Comparison of ENCODE assay signal across 17 cellular contexts in genomic region chr3:46905661-46906451, GRCh38. TPM values are rescaled to one million over a fixed set of nuclear protein-coding genes. Genes with fewer than 3 reads are reported as not detected.
DNase-seq lines count a peak whose midpoint lies in the region; ATAC-seq and TF ChIP-seq lines count a peak whose summit lies in the region.
"Had no signal": no experiment of that assay in that cellular context is flagged by ENCODE, and none has a peak within 500 bp of the region (broad histone marks: within the 10 kb centered on the region; RNA-seq: fewer than 3 reads in every experiment).

No MANE protein-coding gene starts in this region.

- no peak overlapping the region for H2BK5ac ChIP-seq in IMR-90 (ENCODE audit: low read depth, low read length, poor library complexity, severe bottlenecking)
- no peak overlapping the region for H2BK5ac ChIP-seq in mesendoderm (ENCODE audit: low read length)

- H3K18ac ChIP-seq in IMR-90 (ENCODE audit: low read depth, low read length): no peak overlapping the region
- no peak overlapping the region for H3K18ac ChIP-seq in mesendoderm (ENCODE audit: low read length)

- DNase-seq in SK-N-SH (peak; percentile 18), IMR-90 (no peak), mesendoderm (no peak), spleen (peak; percentile 69), ureter (ENCODE audit: low spot score) (no peak), DMS153 treated with DMSO at 0.1 percent for 48 hours (lab: John Stamatoyannopoulos, UW; ENCODE audit: unreplicated experiment) (no peak)
- DNase-seq in effector CD4-positive, alpha-beta T cell: no peak
- DNase-seq: DMS79, KG1, NCI-H1436 treated with DMSO at 0.1 percent for 48 hours, NCI-H2081, NCI-H748 treated with DMSO at 0.1 percent for 48 hours, PC-3 had no signal

- ATAC-seq in SK-N-SH treated with all-trans-retinoic acid at 6 μM for 48 hours (no peak), IMR-90 (ENCODE audit: low read depth) (no peak)
- ATAC-seq: CD8-positive, alpha-beta T cell; HCT116; PC-3 had no signal

- no peak overlapping the region for H3K56ac ChIP-seq in IMR-90 (ENCODE audit: extremely low read depth, insufficient read depth, low read length)
- peak overlapping the region; percentile 7 for H3K56ac ChIP-seq in mesendoderm (ENCODE audit: low read length)

- no TSS peak for BruUV-seq in IMR-90 (replicated peaks; lab: Mats Ljungman, UMichigan)

- no peak overlapping the region for H2BK120ac ChIP-seq in IMR-90 (ENCODE audit: low read depth, low read length)
- no peak overlapping the region for H2BK120ac ChIP-seq in mesendoderm (ENCODE audit: low read depth, low read length)

- POLR2A ChIA-PET in SK-N-SH (lab: Yijun Ruan, JAX) (no interaction called here), IMR-90 (lab: Charles Lee; ENCODE audit: unreplicated experiment) (no interaction called here)

- H3F3A ChIP-seq in SK-N-SH (replicated peaks; ENCODE audit: insufficient read depth): no peaks in the 10 kb centered on the region

- no peak for TF ChIP-seq EP300 in SK-N-SH (IDR thresholded peaks at IDR 0.05; ENCODE audit: borderline replicate concordance in 1 of 2, low read depth in 1 of 2, low read length in 1 of 2)

- no peak overlapping the region for H2AK9ac ChIP-seq in IMR-90 (replicated peaks; ENCODE audit: low read depth, low read length, poor library complexity)

- H3K36me3 ChIP-seq in SK-N-SH (replicated peaks in 1 of 2; ENCODE audit: control insufficient read depth in 1 of 2, insufficient read depth in 2 of 2, low read length in 1 of 2) (no peaks in the 10 kb centered on the region), IMR-90 (ENCODE audit: control insufficient read depth, insufficient read depth, low read length) (no peaks in the 10 kb centered on the region), mesendoderm (ENCODE audit: control insufficient read depth, insufficient read depth, low read length) (no peaks in the 10 kb centered on the region), spleen (no peaks in the 10 kb centered on the region)

- TF ChIP-seq RAD21 in SK-N-SH (IDR thresholded peaks at IDR 0.05; ENCODE audit: low read length) (no peak), IMR-90 (IDR thresholded peaks at IDR 0.05; ENCODE audit: low read length) (no peak)

- H3K9me3 ChIP-seq in SK-N-SH (no peaks in the 10 kb centered on the region), IMR-90 (ENCODE audit: control insufficient read depth, insufficient read depth, low read length) (no peaks in the 10 kb centered on the region), spleen (no peaks in the 10 kb centered on the region)

- peaks cover 4% of the 10 kb centered on the region; the same call in 1 of the 2 replicates for H3K9me1 ChIP-seq in IMR-90 (ENCODE audit: insufficient read depth, low read length)

- in situ Hi-C loops in IMR-90 (cut with MboI; ENCODE audit: low sequenced_read_pairs): no loop called here

- dilution Hi-C loops in IMR-90 (cut with HindIII; ENCODE audit: low sequenced_read_pairs, unreplicated experiment): no loop called here

- peaks cover 0 to 13% of the 10 kb centered on the region in 2 experiments; a peak in 1 of 4 replicates for H3K4me1 ChIP-seq in SK-N-SH (ENCODE audit: control insufficient read depth in 1 of 2, insufficient read depth in 2 of 2, low read depth in 1 of 2, low read length in 1 of 2)
- H3K4me1 ChIP-seq in IMR-90 (ENCODE audit: control insufficient read depth, insufficient read depth, low read length): peaks cover 4% of the 10 kb centered on the region; the same call in 1 of the 2 replicates
- H3K4me1 ChIP-seq in mesendoderm (ENCODE audit: control insufficient read depth, low read depth, low read length): no peaks in the 10 kb centered on the region
- H3K4me1 ChIP-seq in spleen: peaks cover 3 to 31% (median 17%) of the 10 kb centered on the region in 6 donors

- H3K79me2 ChIP-seq in SK-N-SH (ENCODE audit: insufficient read depth): no peaks in the 10 kb centered on the region
- H3K79me2 ChIP-seq in mesendoderm (ENCODE audit: control insufficient read depth, insufficient read depth, low read length): no peaks in the 10 kb centered on the region

- 38% methylated on average over 4 of the region's 11 CpGs for WGBS in SK-N-SH (ENCODE audit: low lambda C conversion rate)
- 77% methylated on average over 8 of the region's 11 CpGs; no CpG with 5 or more reads in 1 of the 2 experiments for whole genome bisulfite sequencing in IMR-90 (ENCODE audit: extremely low coverage in 2 of 2, insufficient read length in 1 of 2), 2 experiments
- no CpG with 5 or more reads among the region's 11 CpGs for WGBS in mesendoderm (ENCODE audit: extremely low coverage, insufficient coverage, low lambda C conversion rate)
- 82 to 95% (median 90%) methylated on average over 4 to 11 of the region's 11 CpGs for WGBS in spleen, 5 donors

- H3K4me2 ChIP-seq in SK-N-SH (no peak overlapping the region), IMR-90 (ENCODE audit: low read depth, low read length) (no peak overlapping the region), mesendoderm (ENCODE audit: low read length) (no peak overlapping the region)

- no peak overlapping the region for H3K27ac ChIP-seq in SK-N-SH (ENCODE audit: low read depth in 2 of 2, low read length in 1 of 2)
- H3K27ac ChIP-seq in IMR-90 (ENCODE audit: insufficient read depth, low read length): no peak overlapping the region
- no peak overlapping the region for H3K27ac ChIP-seq in mesendoderm (ENCODE audit: low read depth, low read length)
- no peak overlapping the region for H3K27ac ChIP-seq in spleen

- H3K9me2 ChIP-seq in SK-N-SH: no peaks in the 10 kb centered on the region

- TF ChIP-seq POLR2A in IMR-90 (IDR thresholded peaks at IDR 0.05; ENCODE audit: low read depth, low read length): no peak
- TF ChIP-seq POLR2A in spleen (IDR thresholded peaks at IDR 0.05): no peak

- H2AFZ ChIP-seq in SK-N-SH (ENCODE audit: low read depth) (no peak overlapping the region), IMR-90 (replicated peaks; ENCODE audit: low read length, poor library complexity) (peak overlapping the region; percentile 51)

- H4K5ac ChIP-seq in IMR-90 (ENCODE audit: low read depth, low read length) (no peak overlapping the region), mesendoderm (ENCODE audit: low read length) (no peak overlapping the region)

- no peak overlapping the region for H4K8ac ChIP-seq in IMR-90 (ENCODE audit: low read depth in 2 of 2, low read length in 2 of 2)
- no peak overlapping the region for H4K8ac ChIP-seq in mesendoderm (ENCODE audit: low read depth, low read length)

- no peak overlapping the region for H2AK5ac ChIP-seq in IMR-90 (ENCODE audit: low read depth, low read length)
- no peak overlapping the region for H2AK5ac ChIP-seq in mesendoderm (ENCODE audit: low read length)

- intact Hi-C loops in IMR-90 (cut with micrococcal nuclease) (loop anchor here (5.0 kb wide), 1 partner anchor 419 kb away; no protein-coding TSS in a partner anchor), spleen (cut with DNase I; ENCODE audit: low total_unique reads) (no loop called here)

- TF ChIP-seq CTCF in SK-N-SH (IDR thresholded peaks at IDR 0.05) (no peak), IMR-90 (conservative IDR thresholded peaks at IDR 0.05; ENCODE audit: low read depth, low read length) (no peak), spleen (IDR thresholded peaks at IDR 0.05 in 8 of 11, conservative IDR thresholded peaks at IDR 0.05 in 3 of 11) (no peak)

- no peak overlapping the region for H3K4ac ChIP-seq in IMR-90 (ENCODE audit: low read depth, low read length)
- H3K4ac ChIP-seq in mesendoderm (ENCODE audit: low read depth, low read length): no peak overlapping the region

- no peaks in the 10 kb centered on the region for H4K20me1 ChIP-seq in SK-N-SH (ENCODE audit: insufficient read depth)
- no peaks in the 10 kb centered on the region for H4K20me1 ChIP-seq in IMR-90 (ENCODE audit: insufficient read depth, low read length)

- H3K9ac ChIP-seq in SK-N-SH: no peak overlapping the region
- H3K9ac ChIP-seq in IMR-90 (ENCODE audit: low read depth, low read length): no peak overlapping the region
- no peak overlapping the region for H3K9ac ChIP-seq in mesendoderm (ENCODE audit: low read length)

- H2BK15ac ChIP-seq in IMR-90 (ENCODE audit: low read depth, low read length) (no peak overlapping the region), mesendoderm (replicated peaks; ENCODE audit: low read depth) (no peak overlapping the region)

- H3K79me1 ChIP-seq in IMR-90 (ENCODE audit: low read depth in 1 of 2, low read length in 2 of 2) (no peaks in the 10 kb centered on the region), mesendoderm (ENCODE audit: low read length) (no peaks in the 10 kb centered on the region)

- CTCF ChIA-PET in SK-N-SH (lab: Yijun Ruan, JAX) (interaction anchor here (1.2 to 31.0 kb wide), 5 partner anchors 10 to 60 kb away, joined by 3 to 480 read pairs (median 5); partner anchors contain the start of gene PTH1R), IMR-90 (lab: Yijun Ruan, JAX) (no interaction called here)

- H3K23ac ChIP-seq in IMR-90 (ENCODE audit: low read depth, low read length) (no peak overlapping the region), mesendoderm (ENCODE audit: low read length) (no peak overlapping the region)

- H3K27me3 ChIP-seq in SK-N-SH (ENCODE audit: insufficient read depth): no peaks in the 10 kb centered on the region
- peaks cover 2% of the 10 kb centered on the region; the same call in 1 of the 2 replicates for H3K27me3 ChIP-seq in IMR-90 (ENCODE audit: control insufficient read depth, insufficient read depth, low read length)
- no peaks in the 10 kb centered on the region for H3K27me3 ChIP-seq in mesendoderm (ENCODE audit: insufficient read depth, low read length, poor library complexity)
- no peaks in the 10 kb centered on the region for H3K27me3 ChIP-seq in spleen (replicated peaks in 1 of 7)

- no peak overlapping the region for H3K14ac ChIP-seq in IMR-90 (replicated peaks; ENCODE audit: low read depth, low read length)

- no peak overlapping the region for H4K91ac ChIP-seq in IMR-90 (ENCODE audit: insufficient read depth, low read depth, low read length)

- no peak overlapping the region for H2BK20ac ChIP-seq in IMR-90 (ENCODE audit: low read depth, low read length)

- no peak overlapping the region for H3K4me3 ChIP-seq in SK-N-SH (ENCODE audit: low read depth in 2 of 2, low read length in 1 of 2)
- H3K4me3 ChIP-seq in IMR-90 (ENCODE audit: insufficient read depth, low read depth, low read length): no peak overlapping the region
- no peak overlapping the region for H3K4me3 ChIP-seq in mesendoderm (ENCODE audit: low read length)
- no peak overlapping the region for H3K4me3 ChIP-seq in spleen

RNA-seq across cellular contexts. Expression of gene PTH1R, which starts 28.3 kb away (rescaled TPM):
- polyA plus RNA-seq in SK-N-SH (2012; rRNA removed): 0.07 and 0.34 TPM in 2 replicates
- 0.18 and 0.49 TPM in 2 replicates for polyA plus RNA-seq in SK-N-SH (2012; cell fraction: cytosol; rRNA removed)
- polyA plus RNA-seq in SK-N-SH (2012; cell fraction: nucleus; rRNA removed): 0.61 TPM in 2 replicates
- under 0.01 and 0.18 TPM in 2 replicates for total RNA-seq in IMR-90 (2012; rRNA removed)
- polyA plus RNA-seq in IMR-90 (2012; rRNA removed): 0.15 and 0.56 TPM in 2 replicates
- 0.24 and 0.28 TPM in 2 replicates for polyA plus RNA-seq in IMR-90 (2012; cell fraction: cytosol; rRNA removed)
- polyA plus RNA-seq in IMR-90 (2012; cell fraction: nucleus; rRNA removed; ENCODE audit: low replicate concordance): 0.23 and 0.77 TPM in 2 replicates
- 4.0 TPM for polyA plus RNA-seq in mesendoderm (2013, experiment 1 of 2)
- 4.5 TPM for polyA plus RNA-seq in mesendoderm (2013, experiment 2 of 2)
- total RNA-seq in spleen: 10 to 100 TPM in 6 of 7 donors, 1 to 10 TPM in 1; 5.1 to 38.7 (median 21.9) TPM
- 100 to 1,000 TPM in 1 of 3 donors, 10 to 100 TPM in 2; 61.8 to 190 (median 67.1) TPM for polyA plus RNA-seq in spleen
- 12.9 TPM for total RNA-seq in ureter
- total RNA-seq: CD8-positive, alpha-beta T cell; PC-3 had no signal

RNA-seq across cellular contexts. Expression of gene MYL3, which starts 42.6 kb away (rescaled TPM):
- not detected in 2 replicates for polyA plus RNA-seq in SK-N-SH (2012; rRNA removed)
- polyA plus RNA-seq in SK-N-SH (2012; cell fraction: cytosol; rRNA removed): not detected in 2 replicates
- not detected in 2 replicates for polyA plus RNA-seq in SK-N-SH (2012; cell fraction: nucleus; rRNA removed)
- not detected in 2 replicates for total RNA-seq in IMR-90 (2012; rRNA removed)
- 0.09 TPM in 1 of 2 replicates, not detected in the other for polyA plus RNA-seq in IMR-90 (2012; rRNA removed)
- not detected in 2 replicates for polyA plus RNA-seq in IMR-90 (2012; cell fraction: cytosol; rRNA removed)
- not detected in 2 replicates for polyA plus RNA-seq in IMR-90 (2012; cell fraction: nucleus; rRNA removed; ENCODE audit: low replicate concordance)
- polyA plus RNA-seq in mesendoderm (2013, experiment 1 of 2): 0.24 TPM
- 0.11 TPM for polyA plus RNA-seq in mesendoderm (2013, experiment 2 of 2)
- 10 to 100 TPM in 2 of 7 donors, 1 to 10 TPM in 5; 1.9 to 16.2 (median 7.3) TPM for total RNA-seq in spleen
- polyA plus RNA-seq in spleen: 1 to 10 TPM; 2.6 to 6.7 (median 5.3) TPM
- 4.6 TPM for total RNA-seq in ureter
- total RNA-seq: CD8-positive, alpha-beta T cell; NCI-H460; PC-3 had no signal

Comparison
In these comparisons a context has a peak if more than half of its experiments do, and no peak if none do; other contexts are left out.
1. DNase-seq: peak in SK-N-SH (single experiment) and spleen (single experiment); none in IMR-90 (single experiment), mesendoderm (single experiment), effector CD4-positive, alpha-beta T cell (single experiment), ureter (single experiment) and DMS153 treated with DMSO at 0.1 percent for 48 hours (single experiment).